Comparison of ENCODE assay signal across 1 cellular context in genomic region chr14:92121207-92121669, GRCh38.
TF ChIP-seq lines count a peak whose summit lies in the region.

No MANE protein-coding gene starts in this region.

TF ChIP-seq in HepG2, 621 proteins besides CTCF, POLR2A, EP300 and RAD21 (continued from another document):
- TF ChIP-seq ZBTB4 (CRISPR knock-in tag; IDR thresholded peaks at IDR 0.05; ENCODE audit: borderline replicate concordance) (0 out of 2 replicates have a peak, but pooled peaks have one; percentile 39), MATR3 (CRISPR knock-in tag; IDR thresholded peaks at IDR 0.05) (no peak), ZNF468 (CRISPR knock-in tag; IDR thresholded peaks at IDR 0.05) (peak; percentile 64; the same call in 1 of the 2 replicates), TAF1 (CRISPR knock-in tag; IDR thresholded peaks at IDR 0.05) (peak; percentile 60; the same call in 1 of the 2 replicates), MBD4 (IDR thresholded peaks at IDR 0.05; ENCODE audit: borderline replicate concordance, low read length) (no peak), ZNF574 (CRISPR knock-in tag; IDR thresholded peaks at IDR 0.05) (no peak; the same call in 1 of the 2 replicates), NKX3-1 (CRISPR knock-in tag; IDR thresholded peaks at IDR 0.05) (0 out of 2 replicates have a peak, but pooled peaks have one; percentile 26), TOPORS (CRISPR knock-in tag; IDR thresholded peaks at IDR 0.05) (no peak), RBFOX2 (IDR thresholded peaks at IDR 0.05; ENCODE audit: low read depth, low read length) (no peak; the same call in 1 of the 2 replicates), ZFP91 (CRISPR knock-in tag; IDR thresholded peaks at IDR 0.05; ENCODE audit: borderline replicate concordance) (0 out of 2 replicates have a peak, but pooled peaks have one; percentile 63), ZNF235 (CRISPR knock-in tag; IDR thresholded peaks at IDR 0.05; ENCODE audit: borderline replicate concordance) (0 out of 2 replicates have a peak, but pooled peaks have one; percentile 40), FOSL2 (CRISPR knock-in tag; IDR thresholded peaks at IDR 0.05) (no peak), ZNF557 (CRISPR knock-in tag; IDR thresholded peaks at IDR 0.05) (0 out of 2 replicates have a peak, but pooled peaks have one; percentile 27), AHR (CRISPR knock-in tag; IDR thresholded peaks at IDR 0.05) (no peak), TGIF2 (CRISPR knock-in tag; IDR thresholded peaks at IDR 0.05) (0 out of 2 replicates have a peak, but pooled peaks have one; percentile 50), PRDM15 (CRISPR knock-in tag; IDR thresholded peaks at IDR 0.05) (peak; percentile 37), ZNF224 (CRISPR knock-in tag; IDR thresholded peaks at IDR 0.05) (no peak), ZNF883 (CRISPR knock-in tag; IDR thresholded peaks at IDR 0.05; ENCODE audit: not compliant biosample characterization) (peak; percentile 13), ZNF142 (CRISPR knock-in tag; IDR thresholded peaks at IDR 0.05) (0 out of 2 replicates have a peak, but pooled peaks have one; percentile 11), ZFY (CRISPR knock-in tag; IDR thresholded peaks at IDR 0.05) (peak; percentile 10; the same call in 1 of the 2 replicates), HDAC1 (CRISPR knock-in tag; IDR thresholded peaks at IDR 0.05) (peak; percentile 66; the same call in 1 of the 2 replicates), POLR2AphosphoS5 (IDR thresholded peaks at IDR 0.05; ENCODE audit: low read depth, low read length) (peak; percentile 87), ZNF430 (CRISPR knock-in tag; IDR thresholded peaks at IDR 0.05) (no peak), ZNF660 (CRISPR knock-in tag; IDR thresholded peaks at IDR 0.05; ENCODE audit: borderline replicate concordance, low read depth) (0 out of 2 replicates have a peak, but pooled peaks have one; percentile 7), ZNF552 (CRISPR knock-in tag; IDR thresholded peaks at IDR 0.05; ENCODE audit: borderline replicate concordance) (no peak), POGK (CRISPR knock-in tag; conservative IDR thresholded peaks at IDR 0.05) (peak; percentile 48; the same call in 1 of the 2 replicates), CHCHD3 (CRISPR knock-in tag; IDR thresholded peaks at IDR 0.05) (no peak), HIVEP1 (CRISPR knock-in tag; IDR thresholded peaks at IDR 0.05) (no peak)
- TF ChIP-seq, protein P1, sequence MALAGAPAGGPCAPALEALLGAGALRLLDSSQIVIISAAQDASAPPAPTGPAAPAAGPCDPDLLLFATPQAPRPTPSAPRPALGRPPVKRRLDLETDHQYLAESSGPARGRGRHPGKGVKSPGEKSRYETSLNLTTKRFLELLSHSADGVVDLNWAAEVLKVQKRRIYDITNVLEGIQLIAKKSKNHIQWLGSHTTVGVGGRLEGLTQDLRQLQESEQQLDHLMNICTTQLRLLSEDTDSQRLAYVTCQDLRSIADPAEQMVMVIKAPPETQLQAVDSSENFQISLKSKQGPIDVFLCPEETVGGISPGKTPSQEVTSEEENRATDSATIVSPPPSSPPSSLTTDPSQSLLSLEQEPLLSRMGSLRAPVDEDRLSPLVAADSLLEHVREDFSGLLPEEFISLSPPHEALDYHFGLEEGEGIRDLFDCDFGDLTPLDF (CRISPR knock-in tag; IDR thresholded peaks at IDR 0.05): peak; percentile 25; the same call in 1 of the 2 replicates
- TF ChIP-seq, protein P2, sequence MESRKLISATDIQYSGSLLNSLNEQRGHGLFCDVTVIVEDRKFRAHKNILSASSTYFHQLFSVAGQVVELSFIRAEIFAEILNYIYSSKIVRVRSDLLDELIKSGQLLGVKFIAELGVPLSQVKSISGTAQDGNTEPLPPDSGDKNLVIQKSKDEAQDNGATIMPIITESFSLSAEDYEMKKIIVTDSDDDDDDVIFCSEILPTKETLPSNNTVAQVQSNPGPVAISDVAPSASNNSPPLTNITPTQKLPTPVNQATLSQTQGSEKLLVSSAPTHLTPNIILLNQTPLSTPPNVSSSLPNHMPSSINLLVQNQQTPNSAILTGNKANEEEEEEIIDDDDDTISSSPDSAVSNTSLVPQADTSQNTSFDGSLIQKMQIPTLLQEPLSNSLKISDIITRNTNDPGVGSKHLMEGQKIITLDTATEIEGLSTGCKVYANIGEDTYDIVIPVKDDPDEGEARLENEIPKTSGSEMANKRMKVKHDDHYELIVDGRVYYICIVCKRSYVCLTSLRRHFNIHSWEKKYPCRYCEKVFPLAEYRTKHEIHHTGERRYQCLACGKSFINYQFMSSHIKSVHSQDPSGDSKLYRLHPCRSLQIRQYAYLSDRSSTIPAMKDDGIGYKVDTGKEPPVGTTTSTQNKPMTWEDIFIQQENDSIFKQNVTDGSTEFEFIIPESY (CRISPR knock-in tag; IDR thresholded peaks at IDR 0.05): no peak
